In the genomic region with DNA sequence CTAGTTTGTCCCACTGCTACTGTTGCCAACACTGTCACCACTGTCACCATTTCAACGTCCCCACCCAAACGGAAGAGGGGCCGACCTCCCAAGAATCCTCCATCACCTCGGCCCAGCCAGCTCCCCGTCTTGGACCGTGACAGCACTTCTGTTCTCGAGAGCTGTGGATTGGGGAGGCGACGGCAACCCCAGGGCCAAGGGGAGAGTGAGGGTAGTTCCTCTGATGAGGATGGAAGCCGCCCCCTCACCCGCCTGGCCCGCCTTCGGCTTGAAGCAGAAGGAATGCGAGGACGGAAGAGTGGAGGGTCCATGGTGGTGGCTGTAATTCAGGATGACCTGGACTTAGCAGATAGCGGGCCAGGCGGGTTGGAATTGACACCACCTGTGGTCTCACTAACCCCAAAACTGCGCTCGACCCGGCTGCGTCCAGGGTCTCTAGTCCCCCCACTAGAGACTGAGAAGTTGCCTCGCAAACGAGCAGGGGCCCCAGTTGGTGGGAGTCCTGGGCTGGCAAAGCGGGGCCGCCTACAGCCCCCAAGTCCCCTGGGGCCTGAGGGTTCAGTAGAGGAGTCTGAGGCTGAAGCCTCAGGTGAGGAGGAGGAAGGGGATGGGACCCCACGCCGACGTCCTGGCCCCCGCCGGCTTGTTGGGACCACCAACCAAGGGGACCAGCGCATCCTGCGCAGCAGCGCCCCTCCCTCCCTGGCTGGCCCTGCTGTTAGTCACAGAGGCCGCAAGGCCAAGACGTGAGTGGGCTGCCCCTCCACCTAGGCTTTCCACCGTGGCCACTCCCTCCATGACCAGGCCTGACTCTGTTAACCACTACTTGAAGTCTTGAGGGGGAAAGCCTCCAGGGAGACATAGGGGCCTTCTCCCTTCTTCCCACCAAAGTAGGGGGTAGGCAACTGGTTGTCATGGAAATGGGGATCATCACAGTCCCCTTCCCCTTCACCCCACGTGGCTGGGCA, we compare ENCODE assay signal across 2 cellular contexts.
TF ChIP-seq lines count a peak whose summit lies in the region.

No MANE protein-coding gene starts in this region.

TF ChIP-seq in A549, 52 proteins besides CTCF, POLR2A, EP300 and RAD21 (continues in another document):
- TF ChIP-seq KDM5A (IDR thresholded peaks at IDR 0.05) (no peak), ZC3H11A (IDR thresholded peaks at IDR 0.05) (no peak), EHF (CRISPR knock-in tag; IDR thresholded peaks at IDR 0.05) (no peak), CHD2 (IDR thresholded peaks at IDR 0.05; ENCODE audit: low read length, partially characterized antibody) (no peak), HMGXB4 (CRISPR knock-in tag; IDR thresholded peaks at IDR 0.05; ENCODE audit: borderline replicate concordance) (no peak), GATA3 (IDR thresholded peaks at IDR 0.05; ENCODE audit: borderline replicate concordance) (no peak), SREBF2 (IDR thresholded peaks at IDR 0.05) (no peak), NPAS2 (CRISPR knock-in tag; IDR thresholded peaks at IDR 0.05; ENCODE audit: borderline replicate concordance) (no peak), FOSB (CRISPR knock-in tag; IDR thresholded peaks at IDR 0.05) (no peak), NFE2L2 (conservative IDR thresholded peaks at IDR 0.05; ENCODE audit: low read length) (no peak), MAZ (IDR thresholded peaks at IDR 0.05; ENCODE audit: borderline replicate concordance, low read depth, low read length) (no peak), E2F6 (IDR thresholded peaks at IDR 0.05; ENCODE audit: borderline replicate concordance, low read depth) (no peak), PBX3 (IDR thresholded peaks at IDR 0.05) (no peak)
- TF ChIP-seq, protein P1, sequence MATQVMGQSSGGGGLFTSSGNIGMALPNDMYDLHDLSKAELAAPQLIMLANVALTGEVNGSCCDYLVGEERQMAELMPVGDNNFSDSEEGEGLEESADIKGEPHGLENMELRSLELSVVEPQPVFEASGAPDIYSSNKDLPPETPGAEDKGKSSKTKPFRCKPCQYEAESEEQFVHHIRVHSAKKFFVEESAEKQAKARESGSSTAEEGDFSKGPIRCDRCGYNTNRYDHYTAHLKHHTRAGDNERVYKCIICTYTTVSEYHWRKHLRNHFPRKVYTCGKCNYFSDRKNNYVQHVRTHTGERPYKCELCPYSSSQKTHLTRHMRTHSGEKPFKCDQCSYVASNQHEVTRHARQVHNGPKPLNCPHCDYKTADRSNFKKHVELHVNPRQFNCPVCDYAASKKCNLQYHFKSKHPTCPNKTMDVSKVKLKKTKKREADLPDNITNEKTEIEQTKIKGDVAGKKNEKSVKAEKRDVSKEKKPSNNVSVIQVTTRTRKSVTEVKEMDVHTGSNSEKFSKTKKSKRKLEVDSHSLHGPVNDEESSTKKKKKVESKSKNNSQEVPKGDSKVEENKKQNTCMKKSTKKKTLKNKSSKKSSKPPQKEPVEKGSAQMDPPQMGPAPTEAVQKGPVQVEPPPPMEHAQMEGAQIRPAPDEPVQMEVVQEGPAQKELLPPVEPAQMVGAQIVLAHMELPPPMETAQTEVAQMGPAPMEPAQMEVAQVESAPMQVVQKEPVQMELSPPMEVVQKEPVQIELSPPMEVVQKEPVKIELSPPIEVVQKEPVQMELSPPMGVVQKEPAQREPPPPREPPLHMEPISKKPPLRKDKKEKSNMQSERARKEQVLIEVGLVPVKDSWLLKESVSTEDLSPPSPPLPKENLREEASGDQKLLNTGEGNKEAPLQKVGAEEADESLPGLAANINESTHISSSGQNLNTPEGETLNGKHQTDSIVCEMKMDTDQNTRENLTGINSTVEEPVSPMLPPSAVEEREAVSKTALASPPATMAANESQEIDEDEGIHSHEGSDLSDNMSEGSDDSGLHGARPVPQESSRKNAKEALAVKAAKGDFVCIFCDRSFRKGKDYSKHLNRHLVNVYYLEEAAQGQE (IDR thresholded peaks at IDR 0.05), result no peak
- TF ChIP-seq, protein P2, sequence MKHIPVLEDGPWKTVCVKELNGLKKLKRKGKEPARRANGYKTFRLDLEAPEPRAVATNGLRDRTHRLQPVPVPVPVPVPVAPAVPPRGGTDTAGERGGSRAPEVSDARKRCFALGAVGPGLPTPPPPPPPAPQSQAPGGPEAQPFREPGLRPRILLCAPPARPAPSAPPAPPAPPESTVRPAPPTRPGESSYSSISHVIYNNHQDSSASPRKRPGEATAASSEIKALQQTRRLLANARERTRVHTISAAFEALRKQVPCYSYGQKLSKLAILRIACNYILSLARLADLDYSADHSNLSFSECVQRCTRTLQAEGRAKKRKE (CRISPR knock-in tag; IDR thresholded peaks at IDR 0.05; ENCODE audit: low read depth), result no peak
- TF ChIP-seq, protein P3, sequence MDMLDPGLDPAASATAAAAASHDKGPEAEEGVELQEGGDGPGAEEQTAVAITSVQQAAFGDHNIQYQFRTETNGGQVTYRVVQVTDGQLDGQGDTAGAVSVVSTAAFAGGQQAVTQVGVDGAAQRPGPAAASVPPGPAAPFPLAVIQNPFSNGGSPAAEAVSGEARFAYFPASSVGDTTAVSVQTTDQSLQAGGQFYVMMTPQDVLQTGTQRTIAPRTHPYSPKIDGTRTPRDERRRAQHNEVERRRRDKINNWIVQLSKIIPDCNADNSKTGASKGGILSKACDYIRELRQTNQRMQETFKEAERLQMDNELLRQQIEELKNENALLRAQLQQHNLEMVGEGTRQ (IDR thresholded peaks at IDR 0.05), result no peak

TF ChIP-seq in GM12878, 131 proteins besides CTCF, POLR2A, EP300 and RAD21:
- TF ChIP-seq, protein P4, sequence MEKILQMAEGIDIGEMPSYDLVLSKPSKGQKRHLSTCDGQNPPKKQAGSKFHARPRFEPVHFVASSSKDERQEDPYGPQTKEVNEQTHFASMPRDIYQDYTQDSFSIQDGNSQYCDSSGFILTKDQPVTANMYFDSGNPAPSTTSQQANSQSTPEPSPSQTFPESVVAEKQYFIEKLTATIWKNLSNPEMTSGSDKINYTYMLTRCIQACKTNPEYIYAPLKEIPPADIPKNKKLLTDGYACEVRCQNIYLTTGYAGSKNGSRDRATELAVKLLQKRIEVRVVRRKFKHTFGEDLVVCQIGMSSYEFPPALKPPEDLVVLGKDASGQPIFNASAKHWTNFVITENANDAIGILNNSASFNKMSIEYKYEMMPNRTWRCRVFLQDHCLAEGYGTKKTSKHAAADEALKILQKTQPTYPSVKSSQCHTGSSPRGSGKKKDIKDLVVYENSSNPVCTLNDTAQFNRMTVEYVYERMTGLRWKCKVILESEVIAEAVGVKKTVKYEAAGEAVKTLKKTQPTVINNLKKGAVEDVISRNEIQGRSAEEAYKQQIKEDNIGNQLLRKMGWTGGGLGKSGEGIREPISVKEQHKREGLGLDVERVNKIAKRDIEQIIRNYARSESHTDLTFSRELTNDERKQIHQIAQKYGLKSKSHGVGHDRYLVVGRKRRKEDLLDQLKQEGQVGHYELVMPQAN (conservative IDR thresholded peaks at IDR 0.05), result no peak
- no peak for TF ChIP-seq TCF3 (IDR thresholded peaks at IDR 0.05; ENCODE audit: borderline replicate concordance, insufficient read depth, low read depth, low read length)
- no peak for TF ChIP-seq SP1 (IDR thresholded peaks at IDR 0.05; ENCODE audit: low read depth, low read length)
- no peak for TF ChIP-seq SREBF1 (IDR thresholded peaks at IDR 0.05; ENCODE audit: low read length)
